8 cellular contexts compared by ENCODE assay signal in genomic region chr2:38602732-38603401, GRCh38. TPM values are rescaled to one million over a fixed set of nuclear protein-coding genes. Genes with fewer than 3 reads are reported as not detected.
DNase-seq lines count a peak whose midpoint lies in the region; ATAC-seq and TF ChIP-seq lines count a peak whose summit lies in the region.

Gene HNRNPLL (minus strand): TSS chr2:38602928. CDS start chr2:38602626, 302 bp downstream.

- DNase-seq in H4 (ENCODE audit: low spot score), result peak; percentile 96
- peak; percentile 96 for DNase-seq in M059J (ENCODE audit: low read depth)
- peak; percentile 68 for DNase-seq in SIG-M5 (lab: John Stamatoyannopoulos, UW)
- DNase-seq in activated effector memory CD4-positive, alpha-beta T cell treated with anti-CD3 and anti-CD28 coated beads, Interleukin-2, amount 50 U/mL, for 16 hours, result peak; percentile 98
- peak; percentile 98 for DNase-seq in fibroblast of pulmonary artery (ENCODE audit: low read depth)
- DNase-seq in natural killer cell treated with Interleukin-12 subunit alpha and Interleukin-12 subunit beta and Interleukin-15 and Interleukin-18, amount 100 ng/mL, for 72 hours (ENCODE audit: low spot score), result peak; percentile 96
- DNase-seq in stimulated activated naive CD4-positive, alpha-beta T cell treated with Interleukin-2 at 50 U/mL for 16 hours (lab: John Stamatoyannopoulos, UW), result peak; percentile 95

- peaks cover 9% of the 10 kb centered on the region; the same call in 1 of the 2 replicates for H4K20me1 ChIP-seq in DOHH2 (ENCODE audit: control insufficient read depth, insufficient read depth, low read depth, low read length)

- no peaks in the 10 kb centered on the region for H3K9me3 ChIP-seq in DOHH2 (ENCODE audit: control insufficient read depth, insufficient read depth, low read length)

- peak within 1 kb of the TSS; percentile 77 to 91 for H3K27ac Mint-ChIP-seq in natural killer cell treated with Interleukin-12 subunit alpha and Interleukin-12 subunit beta and Interleukin-15 and Interleukin-18, amount 100 ng/mL, for 72 hours

- H3K27ac ChIP-seq in DOHH2 (ENCODE audit: low read depth, low read length), result no peak within 1 kb of the TSS

- H3K9me3 Mint-ChIP-seq in natural killer cell treated with Interleukin-12 subunit alpha and Interleukin-12 subunit beta and Interleukin-15 and Interleukin-18, amount 100 ng/mL, for 72 hours, result no peaks in the 10 kb centered on the region

- peak; percentile 10 for TF ChIP-seq CTCF in DOHH2 (IDR thresholded peaks at IDR 0.05; ENCODE audit: low read depth, low read length, poor library complexity, severe bottlenecking)
- no peak for TF ChIP-seq CTCF in fibroblast of pulmonary artery (IDR thresholded peaks at IDR 0.05; ENCODE audit: low read length, missing control alignments)

- no peaks in the 10 kb centered on the region for H3K36me3 Mint-ChIP-seq in natural killer cell treated with Interleukin-12 subunit alpha and Interleukin-12 subunit beta and Interleukin-15 and Interleukin-18, amount 100 ng/mL, for 72 hours

- peaks cover 45% of the 10 kb centered on the region for H3K4me1 ChIP-seq in DOHH2 (ENCODE audit: control insufficient read depth, low read length)

- H3F3A ChIP-seq in DOHH2 (ENCODE audit: control insufficient read depth, insufficient read depth), result peaks cover 19% of the 10 kb centered on the region

- H3K79me2 ChIP-seq in DOHH2 (ENCODE audit: control insufficient read depth, low read length), result no peaks in the 10 kb centered on the region

- H3K27me3 Mint-ChIP-seq in natural killer cell treated with Interleukin-12 subunit alpha and Interleukin-12 subunit beta and Interleukin-15 and Interleukin-18, amount 100 ng/mL, for 72 hours, result peaks cover 0 to 5% of the 10 kb centered on the region in 2 donors

- peaks cover 22 to 26% of the 10 kb centered on the region in 2 donors for H3K4me1 Mint-ChIP-seq in natural killer cell treated with Interleukin-12 subunit alpha and Interleukin-12 subunit beta and Interleukin-15 and Interleukin-18, amount 100 ng/mL, for 72 hours (ENCODE audit: low read depth in 2 of 2)

- peaks cover 88% of the 10 kb centered on the region for H3K27me3 ChIP-seq in DOHH2 (ENCODE audit: control insufficient read depth, low read length)

- no peaks in the 10 kb centered on the region for H3K9me2 ChIP-seq in DOHH2 (replicated peaks; ENCODE audit: control insufficient read depth, low read length)

- peak within 1 kb of the TSS; percentile 87 for H3K4me3 Mint-ChIP-seq in natural killer cell treated with Interleukin-12 subunit alpha and Interleukin-12 subunit beta and Interleukin-15 and Interleukin-18, amount 100 ng/mL, for 72 hours

- H3K4me3 ChIP-seq in DOHH2 (ENCODE audit: low read length) (peak within 1 kb of the TSS; percentile 74), fibroblast of pulmonary artery (replicated peaks; ENCODE audit: low read depth, low read length) (peak within 1 kb of the TSS; percentile 70)

- ATAC-seq in natural killer cell treated with Interleukin-12 subunit alpha and Interleukin-12 subunit beta and Interleukin-15 and Interleukin-18, amount 100 ng/mL, for 72 hours, result peak; percentile 92 to 94

- H3K36me3 ChIP-seq in DOHH2 (ENCODE audit: control insufficient read depth, low read length), result no peaks in the 10 kb centered on the region

- peak within 1 kb of the TSS; percentile 86 for H3K4me2 ChIP-seq in DOHH2 (ENCODE audit: low read length)

RNA-seq across cellular contexts. Expression of gene HNRNPLL, which starts in this region (rescaled TPM):
- 32.9 and 42.3 TPM in 2 replicates for total RNA-seq in H4 (2014; rRNA removed; shearing (Covaris generic))
- total RNA-seq in M059J (2014; rRNA removed; shearing (Covaris generic)), result 30.7 and 42.8 TPM in 2 replicates
- 10 to 100 TPM; 54.5 to 88.4 TPM for total RNA-seq in natural killer cell treated with Interleukin-12 subunit alpha and Interleukin-12 subunit beta and Interleukin-15 and Interleukin-18, amount 100 ng/mL, for 72 hours
